ENCODE assay signal across 17 cellular contexts in genomic region chr5:162995568-162995967, GRCh38.
DNase-seq lines count a peak whose midpoint lies in the region; ATAC-seq and TF ChIP-seq lines count a peak whose summit lies in the region.
"Had no signal": no experiment of that assay in that cellular context is flagged by ENCODE, and none has a peak within 500 bp of the region (broad histone marks: within the 10 kb centered on the region; RNA-seq: fewer than 3 reads in every experiment).

No MANE protein-coding gene starts in this region.

- TF ChIP-seq POLR2A in heart left ventricle (IDR thresholded peaks at IDR 0.05): no peak

- peak; percentile 4 for DNase-seq in GM13977 (ENCODE audit: low spot score)
- peak; percentile 5 for DNase-seq in osteoblast (ENCODE audit: insufficient read length, low spot score, missing footprints)
- DNase-seq in heart left ventricle: no peak
- DNase-seq: C1 segment of cervical spinal cord; Calu3; CD4-positive, alpha-beta memory T cell; COR-L47; DMS53; DMS79 treated with DMSO at 0.1 percent for 48 hours; GF-D8; GOT3; HFFc6 had no signal

- H4K20me1 ChIP-seq in KMS-11 (ENCODE audit: insufficient read depth) (no peaks in the 10 kb centered on the region), osteoblast (ENCODE audit: insufficient read depth, low read length) (no peaks in the 10 kb centered on the region)

- intact Hi-C loops in heart left ventricle (cut with DNase I): no loop called here

- no peaks in the 10 kb centered on the region for H3K27me3 ChIP-seq in KMS-11 (ENCODE audit: insufficient read depth, low read depth)
- no peaks in the 10 kb centered on the region for H3K27me3 ChIP-seq in osteoblast (ENCODE audit: insufficient read depth, low read length)
- H3K27me3 ChIP-seq in heart left ventricle: no peaks in the 10 kb centered on the region

- TF ChIP-seq CTCF in GM13977 (IDR thresholded peaks at IDR 0.05; ENCODE audit: extremely low read depth, insufficient read depth, missing control alignments) (no peak), KMS-11 (conservative IDR thresholded peaks at IDR 0.05; ENCODE audit: low read depth, low read length) (no peak), osteoblast (IDR thresholded peaks at IDR 0.05; ENCODE audit: extremely low read depth, low read depth, low read length) (no peak), heart left ventricle (IDR thresholded peaks at IDR 0.05) (no peak)

- H3K4me3 ChIP-seq in KMS-11 (IDR thresholded peaks at IDR 0.05; ENCODE audit: insufficient read depth, low read depth, low read length): no peak overlapping the region
- no peak overlapping the region for H3K4me3 ChIP-seq in osteoblast (ENCODE audit: insufficient read depth, low read length)
- no peak overlapping the region for H3K4me3 ChIP-seq in heart left ventricle
- H3K4me3 ChIP-seq: HAP-1 had no signal

- ATAC-seq in GM18868 (IDR thresholded peaks at IDR 0.05; ENCODE audit: unreplicated experiment) (peak; percentile 62), HG03342 (IDR thresholded peaks at IDR 0.05; ENCODE audit: unreplicated experiment) (no peak), heart left ventricle (no peak), HG03196 (IDR thresholded peaks at IDR 0.05; ENCODE audit: unreplicated experiment) (no peak)

- H3K9me3 ChIP-seq in osteoblast (ENCODE audit: low read depth, low read length) (no peaks in the 10 kb centered on the region), heart left ventricle (no peaks in the 10 kb centered on the region)
- H3K9me3 ChIP-seq: HAP-1 had no signal

- H3K27ac ChIP-seq in KMS-11: peak overlapping the region; percentile 50; the same call in 1 of the 2 replicates
- H3K27ac ChIP-seq in osteoblast (ENCODE audit: low read depth, low read length): no peak overlapping the region
- no peak overlapping the region for H3K27ac ChIP-seq in heart left ventricle

- H3K79me2 ChIP-seq in KMS-11 (ENCODE audit: insufficient read depth, low read depth) (no peaks in the 10 kb centered on the region), osteoblast (ENCODE audit: insufficient read depth, low read length) (no peaks in the 10 kb centered on the region)

- H3K9ac ChIP-seq in KMS-11: no peak overlapping the region

- 81 to 87% (median 85%) methylated on average over 4 of the region's 4 CpGs for WGBS in heart left ventricle, 4 donors

- H2AFZ ChIP-seq in KMS-11 (ENCODE audit: low read depth): no peak overlapping the region
- no peak overlapping the region for H2AFZ ChIP-seq in osteoblast (ENCODE audit: low read length)

- H3K4me1 ChIP-seq in KMS-11 (ENCODE audit: low read depth, poor library complexity, severe bottlenecking) (peaks cover 48% of the 10 kb centered on the region), osteoblast (ENCODE audit: insufficient read depth, low read length) (no peaks in the 10 kb centered on the region), heart left ventricle (no peaks in the 10 kb centered on the region)
- H3K4me1 ChIP-seq: HAP-1 had no signal

- in situ Hi-C loops in GM13977 (cut with MboI; ENCODE audit: low pct_unique_long_range_greater_than_20kb, low sequenced_read_pairs, unreplicated experiment): no loop called here

- H3K36me3 ChIP-seq in KMS-11 (ENCODE audit: insufficient read depth) (no peaks in the 10 kb centered on the region), osteoblast (ENCODE audit: insufficient read depth, low read length) (no peaks in the 10 kb centered on the region), heart left ventricle (no peaks in the 10 kb centered on the region)
- H3K36me3 ChIP-seq: HAP-1 had no signal

- peak overlapping the region; percentile 59 for H3K4me2 ChIP-seq in KMS-11
- H3K4me2 ChIP-seq in osteoblast (ENCODE audit: insufficient read depth, low read length): no peak overlapping the region

Comparison
In these comparisons a context has a peak if more than half of its experiments do, and no peak if none do; other contexts are left out.
1. DNase-seq: peak in GM13977 (single experiment) and osteoblast (single experiment); none in heart left ventricle (0 of 5).